Comparison of ENCODE assay signal across 13 cellular contexts in genomic region chr14:35301334-35302210, GRCh38. TPM values are rescaled to one million over a fixed set of nuclear protein-coding genes. Genes with fewer than 3 reads are reported as not detected.
DNase-seq lines count a peak whose midpoint lies in the region; ATAC-seq and TF ChIP-seq lines count a peak whose summit lies in the region.
"Had no signal": no experiment of that assay in that cellular context is flagged by ENCODE, and none has a peak within 500 bp of the region (broad histone marks: within the 10 kb centered on the region; RNA-seq: fewer than 3 reads in every experiment).

No MANE protein-coding gene starts in this region.

- H4K20me1 ChIP-seq in OCI-LY7 (ENCODE audit: insufficient read depth, low read length): peaks cover 14% of the 10 kb centered on the region

- H3K9me3 ChIP-seq in OCI-LY7 (ENCODE audit: low read length) (peaks cover 14% of the 10 kb centered on the region; the same call in 1 of the 2 replicates), esophagus muscularis mucosa (no peaks in the 10 kb centered on the region), subcutaneous abdominal adipose tissue (ENCODE audit: control insufficient read depth in 5 of 5, low read length in 5 of 5) (no peaks in the 10 kb centered on the region)
- H3K9me3 ChIP-seq: stomach had no signal

- ATAC-seq in HG03139 (IDR thresholded peaks at IDR 0.05; ENCODE audit: unreplicated experiment): no peak
- ATAC-seq: HCT116 had no signal

- H3K36me3 Mint-ChIP-seq in activated naive CD4-positive, alpha-beta T cell treated with anti-CD3 and anti-CD28 coated beads, Interleukin-2, amount 50 U/mL, for 24 hours: peaks cover 21% of the 10 kb centered on the region

- CTCF ChIA-PET in OCI-LY7 (lab: Charles Lee; ENCODE audit: unreplicated experiment): interaction anchor here (1.2 kb wide), 1 partner anchor 66 kb away, joined by 3 read pairs; no protein-coding TSS in a partner anchor

- TF ChIP-seq CTCF in OCI-LY7 (conservative IDR thresholded peaks at IDR 0.05; ENCODE audit: low read length) (no peak), esophagus muscularis mucosa (IDR thresholded peaks at IDR 0.05) (no peak), GM10266 (IDR thresholded peaks at IDR 0.05; ENCODE audit: control insufficient read depth, insufficient read depth, low read depth, missing control alignments) (no peak)

- peak overlapping the region; percentile 70 for H3K4me2 ChIP-seq in OCI-LY7 (ENCODE audit: low read length)

- H3K36me3 ChIP-seq in OCI-LY7 (ENCODE audit: insufficient read depth, low read length) (peaks cover 78% of the 10 kb centered on the region), esophagus muscularis mucosa (no peaks in the 10 kb centered on the region), subcutaneous abdominal adipose tissue (ENCODE audit: control insufficient read depth in 5 of 5, insufficient read depth in 5 of 5, low read length in 5 of 5) (peaks cover 0 to 4% (median 0%) of the 10 kb centered on the region in 5 donors)

- H3K27ac Mint-ChIP-seq in activated naive CD4-positive, alpha-beta T cell treated with anti-CD3 and anti-CD28 coated beads, Interleukin-2, amount 50 U/mL, for 24 hours: peak overlapping the region; percentile 98

- intact Hi-C loops in OCI-LY7 (cut with micrococcal nuclease; ENCODE audit: unreplicated experiment) (no loop called here), esophagus muscularis mucosa (cut with DNase I) (no loop called here)

- H3K4me3 Mint-ChIP-seq in activated naive CD4-positive, alpha-beta T cell treated with anti-CD3 and anti-CD28 coated beads, Interleukin-2, amount 50 U/mL, for 24 hours: peak overlapping the region; percentile 66

- POLR2A ChIA-PET in OCI-LY7 (lab: Charles Lee): interaction anchor here (1.1 to 2.9 kb wide), 5 partner anchors 9 to 205 kb away, joined by 4 to 32 read pairs (median 12); partner anchors contain the start of genes NFKBIA and PSMA6

- H3K4me3 ChIP-seq in OCI-LY7 (ENCODE audit: low read depth, low read length, poor library complexity, severe bottlenecking) (peak overlapping the region; percentile 16), esophagus muscularis mucosa (no peak overlapping the region), subcutaneous abdominal adipose tissue (ENCODE audit: low read depth in 1 of 5, low read length in 5 of 5) (no peak overlapping the region)
- H3K4me3 ChIP-seq: stomach had no signal

- H3K9me2 ChIP-seq in OCI-LY7 (ENCODE audit: insufficient read depth, low read length): no peaks in the 10 kb centered on the region

- no peak for DNase-seq in activated naive CD4-positive, alpha-beta T cell treated with Interleukin-2 at 50 U/mL for 16 hours
- DNase-seq in OCI-LY7 (ENCODE audit: low spot score) (peak; percentile 31), esophagus muscularis mucosa (ENCODE audit: extremely low spot score) (no peak), GM10266 (ENCODE audit: extremely low spot score) (no peak), middle frontal gyrus (ENCODE audit: extremely low spot score, low spot score) (no peak)
- DNase-seq: NCI-H2081; stimulated activated CD4-positive, alpha-beta T cell treated with anti-CD3 and anti-CD28 coated beads, Interleukin-2, amount 100 ng/mL, for 48 hours; stomach had no signal

- BruUV-seq in OCI-LY7 (replicated peaks; lab: Mats Ljungman, UMichigan): no TSS peak

- no peaks in the 10 kb centered on the region for H3K27me3 Mint-ChIP-seq in activated naive CD4-positive, alpha-beta T cell treated with anti-CD3 and anti-CD28 coated beads, Interleukin-2, amount 50 U/mL, for 24 hours

- no peaks in the 10 kb centered on the region for H3K9me3 Mint-ChIP-seq in activated naive CD4-positive, alpha-beta T cell treated with anti-CD3 and anti-CD28 coated beads, Interleukin-2, amount 50 U/mL, for 24 hours

- H3K79me2 ChIP-seq in OCI-LY7 (ENCODE audit: insufficient read depth, low read depth, low read length): peaks cover 100% of the 10 kb centered on the region

- H3K4me1 ChIP-seq in OCI-LY7 (ENCODE audit: insufficient read depth, low read length, poor library complexity, severe bottlenecking): peaks cover 48% of the 10 kb centered on the region
- H3K4me1 ChIP-seq in esophagus muscularis mucosa: peaks cover 21 to 60% (median 47%) of the 10 kb centered on the region in 4 donors
- H3K4me1 ChIP-seq in subcutaneous abdominal adipose tissue (ENCODE audit: control insufficient read depth in 5 of 5, insufficient read depth in 5 of 5, low read length in 5 of 5): peaks cover 0 to 27% (median 25%) of the 10 kb centered on the region in 5 donors

- no peak for TF ChIP-seq POLR2A in esophagus muscularis mucosa (IDR thresholded peaks at IDR 0.05; ENCODE audit: low read depth)

- H3K4me1 Mint-ChIP-seq in activated naive CD4-positive, alpha-beta T cell treated with anti-CD3 and anti-CD28 coated beads, Interleukin-2, amount 50 U/mL, for 24 hours: peaks cover 61% of the 10 kb centered on the region

- TF ChIP-seq EP300 in esophagus muscularis mucosa (IDR thresholded peaks at IDR 0.05): no peak

- H3K27ac ChIP-seq in OCI-LY7 (ENCODE audit: low read depth, low read length, poor library complexity, severe bottlenecking) (peak overlapping the region; percentile 52), esophagus muscularis mucosa (replicated peaks in 1 of 4) (peak overlapping the region in 3 of 4 donors; percentile 10 to 24 (median 24)), subcutaneous abdominal adipose tissue (ENCODE audit: low read depth, low read length) (peak overlapping the region; percentile 2)
- H3K27ac ChIP-seq: parathyroid adenoma had no signal

- H3K27me3 ChIP-seq in esophagus muscularis mucosa: no peaks in the 10 kb centered on the region
- no peaks in the 10 kb centered on the region for H3K27me3 ChIP-seq in subcutaneous abdominal adipose tissue (ENCODE audit: control insufficient read depth in 5 of 5, insufficient read depth in 4 of 5, low read length in 5 of 5)
- H3K27me3 ChIP-seq: stomach had no signal

- H3K9ac ChIP-seq in subcutaneous abdominal adipose tissue (ENCODE audit: low read length in 5 of 5): no peak overlapping the region
- H3K9ac ChIP-seq: parathyroid adenoma had no signal

- H2AFZ ChIP-seq in OCI-LY7 (ENCODE audit: low read length): no peak overlapping the region
- H2AFZ ChIP-seq: parathyroid adenoma had no signal

- 68% methylated on average over 4 of the region's 4 CpGs for WGBS in esophagus muscularis mucosa

RNA-seq across cellular contexts. Expression of gene PSMA6, which starts 9.4 kb away (rescaled TPM):
- 208 and 216 TPM in 2 replicates for total RNA-seq in OCI-LY7 (2014; rRNA removed; shearing (Covaris generic))
- total RNA-seq in OCI-LY7 (2022) (249 and 267 TPM in 2 replicates), esophagus muscularis mucosa (100 to 1,000 TPM in 2 of 4 donors, 10 to 100 TPM in 2; 70.5 to 143 (median 112) TPM)

Comparison
In these comparisons a context has a peak if more than half of its experiments do, and no peak if none do; other contexts are left out.
1. H3K27ac ChIP-seq: peak in every context shown above with its lines; median percentile 52 in OCI-LY7; 24 in esophagus muscularis mucosa; 2 in subcutaneous abdominal adipose tissue.